ENCODE assay signal across 1 cellular context in genomic region chr12:19849208-19849607, GRCh38.
TF ChIP-seq lines count a peak whose summit lies in the region.

No MANE protein-coding gene starts in this region.

TF ChIP-seq in HepG2, 621 proteins besides CTCF, POLR2A, EP300 and RAD21 (continued from another document):
- no peak for TF ChIP-seq NONO (IDR thresholded peaks at IDR 0.05)
- no peak for TF ChIP-seq NONO (CRISPR knock-in tag; conservative IDR thresholded peaks at IDR 0.05)
- no peak for TF ChIP-seq ZNF503 (CRISPR knock-in tag; IDR thresholded peaks at IDR 0.05)
- no peak for TF ChIP-seq ATF6 (CRISPR knock-in tag; conservative IDR thresholded peaks at IDR 0.05)
- no peak for TF ChIP-seq CSRNP2 (CRISPR knock-in tag; conservative IDR thresholded peaks at IDR 0.05; ENCODE audit: low read depth)
- TF ChIP-seq ZMYM3 (CRISPR knock-in tag; IDR thresholded peaks at IDR 0.05) = no peak
- TF ChIP-seq ZNF704 (CRISPR knock-in tag; IDR thresholded peaks at IDR 0.05; ENCODE audit: borderline replicate concordance) = no peak
- no peak for TF ChIP-seq ZNF510 (CRISPR knock-in tag; IDR thresholded peaks at IDR 0.05; ENCODE audit: low read depth)
- no peak for TF ChIP-seq ZNF792 (CRISPR knock-in tag; IDR thresholded peaks at IDR 0.05)
